In the genomic region with DNA sequence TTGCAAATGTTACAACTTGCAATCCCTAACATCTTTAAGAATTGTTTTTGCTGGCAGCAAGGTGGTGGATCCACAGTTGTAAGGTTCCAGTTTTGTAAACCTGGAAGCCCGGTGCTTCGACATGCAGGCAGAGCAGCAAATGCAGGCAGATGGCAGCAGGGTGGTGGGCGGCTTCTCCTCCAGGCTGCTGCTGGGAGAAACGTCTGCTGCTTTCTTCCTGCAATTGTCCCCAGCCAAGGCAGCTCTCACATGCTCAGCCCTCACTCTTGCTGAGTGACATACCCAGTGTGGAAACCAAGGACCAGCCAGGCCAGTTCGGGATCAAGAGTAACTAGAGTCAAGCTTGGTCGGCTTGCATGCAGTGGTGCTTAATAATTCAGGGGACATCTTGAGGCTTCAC, we compare ENCODE assay signal across 13 cellular contexts.
DNase-seq lines count a peak whose midpoint lies in the region; ATAC-seq and TF ChIP-seq lines count a peak whose summit lies in the region.
"Had no signal": no experiment of that assay in that cellular context is flagged by ENCODE, and none has a peak within 500 bp of the region (broad histone marks: within the 10 kb centered on the region; RNA-seq: fewer than 3 reads in every experiment).

No MANE protein-coding gene starts in this region.

- H3K27ac ChIP-seq in cingulate gyrus (ENCODE audit: low read depth, low read length) = peak overlapping the region; percentile 58
- H3K27ac ChIP-seq: prostate gland, thyroid gland had no signal

- TF ChIP-seq CTCF in nephron progenitor cell (IDR thresholded peaks at IDR 0.05) (no peak), type B pancreatic cell (conservative IDR thresholded peaks at IDR 0.05) (no peak)

- H3K9me3 Mint-ChIP-seq in nephron progenitor cell (peaks cover 35% of the 10 kb centered on the region), type B pancreatic cell (peaks cover 9% of the 10 kb centered on the region)

- H3K9me3 ChIP-seq in T-helper 17 cell (ENCODE audit: control insufficient read depth, low read length, poor library complexity, severe bottlenecking) = no peaks in the 10 kb centered on the region
- H3K9me3 ChIP-seq: prostate gland, thyroid gland had no signal

- H3K4me1 Mint-ChIP-seq in nephron progenitor cell (peaks cover 61% of the 10 kb centered on the region), type B pancreatic cell (ENCODE audit: unreplicated experiment) (peaks cover 25% of the 10 kb centered on the region), T-helper 17 cell (no peaks in the 10 kb centered on the region)
- H3K4me1 Mint-ChIP-seq: CD14-positive monocyte had no signal

- H3K36me3 Mint-ChIP-seq in nephron progenitor cell (ENCODE audit: low read depth) = peaks cover 30% of the 10 kb centered on the region
- peaks cover 9% of the 10 kb centered on the region for H3K36me3 Mint-ChIP-seq in type B pancreatic cell
- H3K36me3 Mint-ChIP-seq in T-helper 17 cell (ENCODE audit: low read depth) = no peaks in the 10 kb centered on the region
- H3K36me3 Mint-ChIP-seq: CD14-positive monocyte had no signal

- H3K27ac Mint-ChIP-seq in nephron progenitor cell (peak overlapping the region; percentile 97), type B pancreatic cell (no peak overlapping the region), T-helper 17 cell (no peak overlapping the region)
- H3K27ac Mint-ChIP-seq: effector memory CD8-positive, alpha-beta T cell had no signal

- H3K4me3 Mint-ChIP-seq in nephron progenitor cell (peak overlapping the region; percentile 63), type B pancreatic cell (peak overlapping the region; percentile 0), T-helper 17 cell (no peak overlapping the region)
- H3K4me3 Mint-ChIP-seq: CD14-positive monocyte; effector memory CD8-positive, alpha-beta T cell had no signal

- ATAC-seq in T-helper 17 cell (no peak), GM19467 (IDR thresholded peaks at IDR 0.05; ENCODE audit: unreplicated experiment) (no peak), HG02798 (IDR thresholded peaks at IDR 0.05; ENCODE audit: poor library complexity, unreplicated experiment) (no peak)
- ATAC-seq: effector memory CD8-positive, alpha-beta T cell had no signal

- DNase-seq in NCI-H2227 (lab: John Stamatoyannopoulos, UW; ENCODE audit: unreplicated experiment) = peak; percentile 20
- DNase-seq in nephron progenitor cell = no peak
- no peak for DNase-seq in type B pancreatic cell (ENCODE audit: extremely low spot score, unreplicated experiment)
- no peak for DNase-seq in T-helper 17 cell
- DNase-seq: activated gamma-delta T cell treated with Interleukin-2 at 50 U/mL for 16 hours; effector memory CD8-positive, alpha-beta T cell; Right ventricle myocardium superior; thyroid gland had no signal

- no peaks in the 10 kb centered on the region for H3K27me3 Mint-ChIP-seq in nephron progenitor cell (ENCODE audit: low read depth, poor library complexity)
- peaks cover 2% of the 10 kb centered on the region for H3K27me3 Mint-ChIP-seq in type B pancreatic cell
- peaks cover 14% of the 10 kb centered on the region for H3K27me3 Mint-ChIP-seq in T-helper 17 cell
